In genomic region chr15:50168778-50169411, GRCh38 we compare ENCODE assay signal across 1 cellular context.
TF ChIP-seq lines count a peak whose summit lies in the region.

No MANE protein-coding gene starts in this region.

TF ChIP-seq in GM23338, 12 proteins besides CTCF, POLR2A, EP300 and RAD21:
- TF ChIP-seq ZNF462 (CRISPR knock-in tag; IDR thresholded peaks at IDR 0.05) (no peak), REST (IDR thresholded peaks at IDR 0.05; ENCODE audit: unreplicated experiment) (no peak), JUNB (IDR thresholded peaks at IDR 0.05; ENCODE audit: unreplicated experiment) (no peak), ETS1 (IDR thresholded peaks at IDR 0.05) (no peak)
